20 cellular contexts compared by ENCODE assay signal in the genomic region with DNA sequence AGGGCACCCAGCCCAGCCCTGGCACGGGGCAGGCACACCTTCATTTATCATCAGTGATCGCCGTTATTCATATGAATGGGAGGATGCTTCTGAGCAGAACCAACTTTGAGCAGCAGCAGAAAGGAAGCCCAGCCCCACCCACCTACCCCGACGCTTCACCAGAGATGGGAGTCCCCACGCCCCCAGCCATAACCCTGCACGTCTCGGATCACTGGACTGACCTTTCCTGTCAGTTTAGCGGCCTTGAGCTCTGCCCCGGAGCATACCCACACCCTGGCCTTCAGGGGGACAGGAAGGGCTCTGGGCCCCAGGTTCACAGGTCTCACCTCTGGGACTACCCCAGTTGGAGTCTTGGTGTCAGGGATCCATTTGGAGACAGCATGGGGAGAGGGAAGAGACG.
"Had no signal": no experiment of that assay in that cellular context is flagged by ENCODE, and none has a peak within 500 bp of the region (broad histone marks: within the 10 kb centered on the region; RNA-seq: fewer than 3 reads in every experiment).

No MANE protein-coding gene starts in this region.

- H3K9me3 ChIP-seq: MG63, SJSA1 had no signal

- H3K27ac ChIP-seq: SJSA1, SK-N-MC had no signal

- DNase-seq: IMR-90, Karpas-422, KG1, MG63, NCI-H1092, NCI-H1105 treated with DMSO at 0.1 percent for 48 hours, NCI-H1417 treated with DMSO at 0.1 percent for 48 hours, NCI-H146, NCI-H1694 treated with DMSO at 0.1 percent for 48 hours, NCI-H1930, NCI-H2081, NCI-H2107, NCI-H2227 treated with DMSO at 0.1 percent for 48 hours, NCI-H524 treated with DMSO at 0.1 percent for 48 hours, NCI-H774, RPMI8226, SIG-M5 had no signal

- H3K27me3 ChIP-seq: MG63, SJSA1 had no signal

- H3K4me3 ChIP-seq: MG63, SJSA1, SK-N-MC had no signal

- FAIRE-seq: RCC 7860 had no signal

- H3K4me1 ChIP-seq: SJSA1 had no signal
